In genomic region chr15:47332481-47332880, GRCh38 we compare ENCODE assay signal across 20 cellular contexts.
A peak's percentile ranks its signal among the peaks of the same experiment; 100 is the strongest.
DNase-seq lines count a peak whose midpoint lies in the region; ATAC-seq and TF ChIP-seq lines count a peak whose summit lies in the region.
"Had no signal": no experiment of that assay in that cellular context is flagged by ENCODE, and none has a peak within 500 bp of the region (broad histone marks: within the 10 kb centered on the region; RNA-seq: fewer than 3 reads in every experiment).

No MANE protein-coding gene starts in this region.

- H3K4me1 Mint-ChIP-seq in GM23338 (peaks cover 8% of the 10 kb centered on the region; the same call in 2 of the 3 replicates), endothelial cell (ENCODE audit: unreplicated experiment) (peaks cover 6% of the 10 kb centered on the region)

- H3K27me3 ChIP-seq in GM23338 (ENCODE audit: insufficient read depth) (no peaks in the 10 kb centered on the region), WERI-Rb-1 (ENCODE audit: insufficient read depth, low read depth, severe bottlenecking) (no peaks in the 10 kb centered on the region), hepatocyte (no peaks in the 10 kb centered on the region), gastrocnemius medialis (no peaks in the 10 kb centered on the region)

- H3K9me3 Mint-ChIP-seq in GM23338 = no peaks in the 10 kb centered on the region; the same call in 2 of the 3 replicates
- no peaks in the 10 kb centered on the region for H3K9me3 Mint-ChIP-seq in endothelial cell (ENCODE audit: unreplicated experiment)

- H3K79me2 ChIP-seq in GM23338 (replicated peaks; ENCODE audit: insufficient read depth) (no peaks in the 10 kb centered on the region), hepatocyte (no peaks in the 10 kb centered on the region)

- H3K4me1 ChIP-seq in GM23338 (ENCODE audit: insufficient read depth) (peaks cover 11% of the 10 kb centered on the region; the same call in 1 of the 2 replicates), hepatocyte (ENCODE audit: insufficient read depth) (peaks cover 25% of the 10 kb centered on the region), gastrocnemius medialis (peaks cover 14 to 19% of the 10 kb centered on the region in 2 donors)

- 0 out of 2 replicates have a peak, but pooled peaks cover 5% of the 10 kb centered on the region for H3K9me2 ChIP-seq in GM23338 (ENCODE audit: insufficient read depth)
- no peaks in the 10 kb centered on the region for H3K9me2 ChIP-seq in hepatocyte (replicated peaks; ENCODE audit: insufficient read depth)

- H3K27me3 Mint-ChIP-seq in GM23338 (ENCODE audit: insufficient read depth, low read depth, poor library complexity) (no peaks in the 10 kb centered on the region), endothelial cell (ENCODE audit: unreplicated experiment) (no peaks in the 10 kb centered on the region)

- in situ Hi-C loops in gastrocnemius medialis (cut with MboI; ENCODE audit: low sequenced_read_pairs in 4 of 4) = no loop called here

- no peaks in the 10 kb centered on the region for H3K9me3 ChIP-seq in WERI-Rb-1 (ENCODE audit: severe bottlenecking)
- no peaks in the 10 kb centered on the region for H3K9me3 ChIP-seq in hepatocyte (ENCODE audit: low read depth)
- H3K9me3 ChIP-seq in gastrocnemius medialis = no peaks in the 10 kb centered on the region

- no peak overlapping the region for H3K27ac ChIP-seq in GM23338 (ENCODE audit: low read depth)
- no peak overlapping the region for H3K27ac ChIP-seq in WERI-Rb-1
- peak overlapping the region; percentile 70 for H3K27ac ChIP-seq in hepatocyte
- H3K27ac ChIP-seq in gastrocnemius medialis = peak overlapping the region; percentile 34 to 68 (median 56)
- H3K27ac ChIP-seq: VCaP had no signal

- no peaks in the 10 kb centered on the region for H3K36me3 Mint-ChIP-seq in GM23338 (ENCODE audit: low read depth)
- no peaks in the 10 kb centered on the region for H3K36me3 Mint-ChIP-seq in endothelial cell (ENCODE audit: low read depth, unreplicated experiment)

- no peak overlapping the region for H3K4me3 ChIP-seq in GM23338
- no peak overlapping the region for H3K4me3 ChIP-seq in WERI-Rb-1 (ENCODE audit: low read depth, low read length)
- no peak overlapping the region for H3K4me3 ChIP-seq in hepatocyte
- no peak overlapping the region for H3K4me3 ChIP-seq in gastrocnemius medialis

- H2AFZ ChIP-seq in GM23338 = peak overlapping the region; percentile 54; the same call in 1 of the 2 replicates
- H2AFZ ChIP-seq in hepatocyte = no peak overlapping the region

- no peaks in the 10 kb centered on the region for H3K36me3 ChIP-seq in GM23338 (ENCODE audit: insufficient read depth)
- no peaks in the 10 kb centered on the region for H3K36me3 ChIP-seq in WERI-Rb-1
- no peaks in the 10 kb centered on the region for H3K36me3 ChIP-seq in hepatocyte (replicated peaks; ENCODE audit: insufficient read depth, low read depth)
- H3K36me3 ChIP-seq in gastrocnemius medialis = no peaks in the 10 kb centered on the region

- H3K27ac Mint-ChIP-seq in GM23338 (peak overlapping the region; percentile 93; the same call in 1 of the 2 replicates), endothelial cell (ENCODE audit: unreplicated experiment) (no peak overlapping the region)

- no peaks in the 10 kb centered on the region for H3F3A ChIP-seq in GM23338 (replicated peaks; ENCODE audit: low read depth)

- TF ChIP-seq CTCF in GM23338 (conservative IDR thresholded peaks at IDR 0.05; ENCODE audit: low read depth in 2 of 2) (no peak), WERI-Rb-1 (IDR thresholded peaks at IDR 0.05; ENCODE audit: low read depth, low read length) (no peak), hepatocyte (IDR thresholded peaks at IDR 0.05; ENCODE audit: poor library complexity) (no peak), gastrocnemius medialis (IDR thresholded peaks at IDR 0.05 in 4 of 5, conservative IDR thresholded peaks at IDR 0.05 in 1 of 5) (no peak), endothelial cell (IDR thresholded peaks at IDR 0.05; ENCODE audit: unreplicated experiment) (no peak)

- no peaks in the 10 kb centered on the region for H4K20me1 ChIP-seq in GM23338 (replicated peaks; ENCODE audit: insufficient read depth)
- no peaks in the 10 kb centered on the region for H4K20me1 ChIP-seq in hepatocyte (ENCODE audit: insufficient read depth, poor library complexity, severe bottlenecking)

- 7% methylated on average over 2 of the region's 2 CpGs for WGBS in hepatocyte (ENCODE audit: low lambda C conversion rate, missing lambda C conversion rate)

- ATAC-seq in GM23338 = no peak
- ATAC-seq in gastrocnemius medialis = peak in 1 of 2 donors; percentile 43

- H3K4me3 Mint-ChIP-seq in GM23338 (no peak overlapping the region), endothelial cell (ENCODE audit: unreplicated experiment) (no peak overlapping the region)

- no peak for TF ChIP-seq POLR2A in gastrocnemius medialis (IDR thresholded peaks at IDR 0.05)

- no peak for DNase-seq in GM23338 (ENCODE audit: low spot score)
- peak; percentile 52 for DNase-seq in WERI-Rb-1
- DNase-seq in hepatocyte (ENCODE audit: low spot score) = peak; percentile 16
- DNase-seq in gastrocnemius medialis = no peak
- no peak for DNase-seq in NCI-H1930 (lab: John Stamatoyannopoulos, UW)
- DNase-seq in CD1c-positive myeloid dendritic cell (ENCODE audit: extremely low spot score) = no peak
- no peak for DNase-seq in T-helper 2 cell
- DNase-seq in endothelial cell (ENCODE audit: low spot score) = no peak
- DNase-seq: activated CD4-positive, alpha-beta T cell treated with anti-CD3 and anti-CD28 coated beads, Interleukin-2, amount 50 U/mL, for 48 hours; Caco-2; cerebellar nuclear complex; effector CD4-positive, alpha-beta T cell; GOT3; KBM-7; kidney; midbrain; NCI-H446 treated with DMSO at 0.1 percent for 48 hours; SHP77 treated with DMSO at 0.1 percent for 48 hours; T-helper 1 cell had no signal

- intact Hi-C loops in gastrocnemius medialis (cut with DNase I; ENCODE audit: low total_unique reads) = loop anchor here (5.0 kb wide), 1 partner anchor 35 kb away; no protein-coding TSS in a partner anchor

- no peak overlapping the region for H3K4me2 ChIP-seq in GM23338
- peak overlapping the region; percentile 50 for H3K4me2 ChIP-seq in hepatocyte

TF ChIP-seq in GM23338, 12 proteins besides CTCF, POLR2A, EP300 and RAD21:
- no peak for TF ChIP-seq REST (IDR thresholded peaks at IDR 0.05; ENCODE audit: unreplicated experiment)
- TF ChIP-seq NANOG (IDR thresholded peaks at IDR 0.05; ENCODE audit: borderline replicate concordance) = no peak
- TF ChIP-seq ZNF114 (CRISPR knock-in tag; IDR thresholded peaks at IDR 0.05) = no peak
- TF ChIP-seq POLR2AphosphoS5 (IDR thresholded peaks at IDR 0.05; ENCODE audit: low read depth) = no peak
- TF ChIP-seq STAT1 (IDR thresholded peaks at IDR 0.05; ENCODE audit: unreplicated experiment) = no peak
- TF ChIP-seq EZH2phosphoT487 (IDR thresholded peaks at IDR 0.05; ENCODE audit: unreplicated experiment) = no peak
- no peak for TF ChIP-seq ETS1 (IDR thresholded peaks at IDR 0.05)
- no peak for TF ChIP-seq CREB1 (CRISPR knock-in tag; IDR thresholded peaks at IDR 0.05; ENCODE audit: low read depth)
- no peak for TF ChIP-seq ZNF331 (CRISPR knock-in tag; IDR thresholded peaks at IDR 0.05; ENCODE audit: low read depth)
- TF ChIP-seq JUNB (IDR thresholded peaks at IDR 0.05; ENCODE audit: unreplicated experiment) = no peak

Comparison
In these comparisons a context has a peak if more than half of its experiments do, and no peak if none do; other contexts are left out.
1. DNase-seq: peak in WERI-Rb-1 (single experiment) and hepatocyte (single experiment); none in GM23338 (single experiment), gastrocnemius medialis (0 of 2), NCI-H1930 (0 of 2), CD1c-positive myeloid dendritic cell (single experiment), T-helper 2 cell (0 of 5) and endothelial cell (single experiment).
2. H3K27ac ChIP-seq: peak in hepatocyte (single experiment) and gastrocnemius medialis (4 of 4); none in GM23338 (single experiment) and WERI-Rb-1 (single experiment).